In the genomic region with DNA sequence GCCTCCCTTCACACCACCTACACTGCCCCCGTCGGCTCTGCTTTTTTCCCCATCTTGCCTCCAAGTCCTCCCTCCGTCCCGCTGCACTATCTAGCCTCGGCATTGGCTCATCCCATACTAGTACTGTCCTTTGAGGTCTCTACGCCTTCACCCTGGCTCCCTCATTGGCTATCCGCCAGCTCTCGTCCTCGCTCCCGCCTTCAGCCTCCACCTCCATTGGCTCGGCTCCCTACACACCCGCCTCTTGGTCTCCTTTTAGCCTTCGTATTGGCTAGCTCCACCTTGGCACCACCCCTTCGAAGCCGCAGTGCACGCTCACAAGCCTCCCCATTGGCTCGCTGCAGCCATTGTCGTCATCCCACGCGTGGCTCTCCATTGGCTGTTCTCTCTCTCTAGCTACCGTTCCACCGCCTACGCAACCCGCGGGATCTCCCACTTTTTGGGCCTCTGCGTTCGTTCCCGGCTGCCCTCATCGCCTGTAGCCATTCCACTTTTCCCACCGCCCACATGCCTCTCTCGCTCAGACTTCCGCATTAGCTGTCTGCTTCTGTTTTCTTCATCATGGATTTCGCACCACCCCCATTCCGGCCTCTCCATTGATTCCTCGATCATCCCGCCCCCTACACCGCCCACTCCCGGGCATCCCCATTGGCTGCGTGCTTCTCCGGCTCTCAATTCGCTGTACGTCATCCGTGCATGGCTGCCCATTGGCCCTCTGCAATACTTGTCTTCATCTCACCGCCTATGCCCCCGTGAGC, we compare ENCODE assay signal across 1 cellular context.
TF ChIP-seq lines count a peak whose summit lies in the region.

No MANE protein-coding gene starts in this region.

TF ChIP-seq in HEK293, 187 proteins besides CTCF, POLR2A, EP300 and RAD21 (continued from another document and continues in another):
- TF ChIP-seq, protein P1, sequence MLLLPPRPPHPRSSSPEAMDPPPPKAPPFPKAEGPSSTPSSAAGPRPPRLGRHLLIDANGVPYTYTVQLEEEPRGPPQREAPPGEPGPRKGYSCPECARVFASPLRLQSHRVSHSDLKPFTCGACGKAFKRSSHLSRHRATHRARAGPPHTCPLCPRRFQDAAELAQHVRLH (tag by site-specific recombination; IDR thresholded peaks at IDR 0.05), result peak; percentile 97
- TF ChIP-seq REPIN1 (tag by site-specific recombination; IDR thresholded peaks at IDR 0.05; ENCODE audit: low read depth) (no peak), GFI1B (tag by site-specific recombination; IDR thresholded peaks at IDR 0.05) (no peak), ZNF324 (tag by site-specific recombination; IDR thresholded peaks at IDR 0.05) (0 out of 2 replicates have a peak, but pooled peaks have one; percentile 44), ZNF426 (tag by site-specific recombination; IDR thresholded peaks at IDR 0.05) (no peak), KLF7 (tag by site-specific recombination; IDR thresholded peaks at IDR 0.05; ENCODE audit: borderline replicate concordance) (peak; percentile 25; the same call in 1 of the 2 replicates), ZNF394 (tag by site-specific recombination; IDR thresholded peaks at IDR 0.05; ENCODE audit: borderline replicate concordance) (no peak), ZNF48 (tag by site-specific recombination; IDR thresholded peaks at IDR 0.05) (no peak), ZNF211 (tag by site-specific recombination; IDR thresholded peaks at IDR 0.05; ENCODE audit: low read depth) (no peak), ZNF341 (tag by site-specific recombination; IDR thresholded peaks at IDR 0.05; ENCODE audit: low read depth) (peak; percentile 96), EGR2 (tag by site-specific recombination; IDR thresholded peaks at IDR 0.05; ENCODE audit: low read depth) (peak; percentile 98), ZNF830 (tag by site-specific recombination; IDR thresholded peaks at IDR 0.05; ENCODE audit: low read depth) (no peak), GLI2 (tag by site-specific recombination; IDR thresholded peaks at IDR 0.05; ENCODE audit: borderline replicate concordance, low read depth) (no peak), ZNF423 (tag by site-specific recombination; IDR thresholded peaks at IDR 0.05) (no peak), ZNF174 (tag by site-specific recombination; IDR thresholded peaks at IDR 0.05) (no peak), ZNF792 (tag by site-specific recombination; IDR thresholded peaks at IDR 0.05) (no peak), MYNN (tag by site-specific recombination; IDR thresholded peaks at IDR 0.05; ENCODE audit: borderline replicate concordance) (no peak), ZNF621 (tag by site-specific recombination; IDR thresholded peaks at IDR 0.05) (no peak), ZNF311 (tag by site-specific recombination; IDR thresholded peaks at IDR 0.05; ENCODE audit: borderline replicate concordance) (no peak), ZBTB48 (tag by site-specific recombination; IDR thresholded peaks at IDR 0.05) (no peak), ZNF133 (tag by site-specific recombination; IDR thresholded peaks at IDR 0.05) (no peak), ZNF132 (tag by site-specific recombination; IDR thresholded peaks at IDR 0.05; ENCODE audit: borderline replicate concordance) (no peak), KLF10 (tag by site-specific recombination; IDR thresholded peaks at IDR 0.05) (0 out of 2 replicates have a peak, but pooled peaks have one; percentile 40), ZNF624 (tag by site-specific recombination; IDR thresholded peaks at IDR 0.05) (no peak), ZNF16 (tag by site-specific recombination; IDR thresholded peaks at IDR 0.05; ENCODE audit: low read depth) (no peak), ZNF433 (tag by site-specific recombination; IDR thresholded peaks at IDR 0.05; ENCODE audit: low read depth) (no peak), ZNF501 (tag by site-specific recombination; IDR thresholded peaks at IDR 0.05) (no peak), ZNF629 (tag by site-specific recombination; IDR thresholded peaks at IDR 0.05) (peak; percentile 85), KLF1 (tag by site-specific recombination; IDR thresholded peaks at IDR 0.05) (peak; percentile 54; the same call in 1 of the 2 replicates), ZBTB20 (tag by site-specific recombination; IDR thresholded peaks at IDR 0.05) (no peak; the same call in 1 of the 2 replicates), IKZF3 (tag by site-specific recombination; IDR thresholded peaks at IDR 0.05) (no peak), ZNF654 (tag by site-specific recombination; IDR thresholded peaks at IDR 0.05; ENCODE audit: low read depth) (no peak), RBAK (tag by site-specific recombination; IDR thresholded peaks at IDR 0.05) (no peak), ZBTB17 (tag by site-specific recombination; IDR thresholded peaks at IDR 0.05) (peak; percentile 80), ZNF610 (tag by site-specific recombination; IDR thresholded peaks at IDR 0.05; ENCODE audit: borderline replicate concordance) (no peak), YY1 (tag by site-specific recombination; IDR thresholded peaks at IDR 0.05) (no peak), TCF7L2 (IDR thresholded peaks at IDR 0.05; ENCODE audit: borderline replicate concordance, low read depth, low read length) (no peak), PRDM1 (tag by site-specific recombination; IDR thresholded peaks at IDR 0.05) (no peak), ZSCAN16 (tag by site-specific recombination; IDR thresholded peaks at IDR 0.05) (no peak), ZNF776 (tag by site-specific recombination; IDR thresholded peaks at IDR 0.05; ENCODE audit: borderline replicate concordance) (no peak), ZNF2 (tag by site-specific recombination; IDR thresholded peaks at IDR 0.05) (no peak), ZBTB1 (tag by site-specific recombination; IDR thresholded peaks at IDR 0.05) (no peak), FEZF1 (tag by site-specific recombination; IDR thresholded peaks at IDR 0.05) (no peak), ZNF677 (tag by site-specific recombination; IDR thresholded peaks at IDR 0.05) (no peak), ZNF221 (tag by site-specific recombination; IDR thresholded peaks at IDR 0.05; ENCODE audit: borderline replicate concordance) (no peak), ZNF202 (tag by site-specific recombination; IDR thresholded peaks at IDR 0.05; ENCODE audit: borderline replicate concordance) (no peak), ZNF354C (tag by site-specific recombination; IDR thresholded peaks at IDR 0.05; ENCODE audit: borderline replicate concordance, low read depth) (no peak), ZNF785 (tag by site-specific recombination; IDR thresholded peaks at IDR 0.05) (no peak), BCL11A (tag by site-specific recombination; IDR thresholded peaks at IDR 0.05; ENCODE audit: low read depth) (no peak)
- TF ChIP-seq, protein P2, sequence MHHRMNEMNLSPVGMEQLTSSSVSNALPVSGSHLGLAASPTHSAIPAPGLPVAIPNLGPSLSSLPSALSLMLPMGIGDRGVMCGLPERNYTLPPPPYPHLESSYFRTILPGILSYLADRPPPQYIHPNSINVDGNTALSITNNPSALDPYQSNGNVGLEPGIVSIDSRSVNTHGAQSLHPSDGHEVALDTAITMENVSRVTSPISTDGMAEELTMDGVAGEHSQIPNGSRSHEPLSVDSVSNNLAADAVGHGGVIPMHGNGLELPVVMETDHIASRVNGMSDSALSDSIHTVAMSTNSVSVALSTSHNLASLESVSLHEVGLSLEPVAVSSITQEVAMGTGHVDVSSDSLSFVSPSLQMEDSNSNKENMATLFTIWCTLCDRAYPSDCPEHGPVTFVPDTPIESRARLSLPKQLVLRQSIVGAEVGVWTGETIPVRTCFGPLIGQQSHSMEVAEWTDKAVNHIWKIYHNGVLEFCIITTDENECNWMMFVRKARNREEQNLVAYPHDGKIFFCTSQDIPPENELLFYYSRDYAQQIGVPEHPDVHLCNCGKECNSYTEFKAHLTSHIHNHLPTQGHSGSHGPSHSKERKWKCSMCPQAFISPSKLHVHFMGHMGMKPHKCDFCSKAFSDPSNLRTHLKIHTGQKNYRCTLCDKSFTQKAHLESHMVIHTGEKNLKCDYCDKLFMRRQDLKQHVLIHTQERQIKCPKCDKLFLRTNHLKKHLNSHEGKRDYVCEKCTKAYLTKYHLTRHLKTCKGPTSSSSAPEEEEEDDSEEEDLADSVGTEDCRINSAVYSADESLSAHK (tag by site-specific recombination; IDR thresholded peaks at IDR 0.05), result no peak
- TF ChIP-seq, protein P3, sequence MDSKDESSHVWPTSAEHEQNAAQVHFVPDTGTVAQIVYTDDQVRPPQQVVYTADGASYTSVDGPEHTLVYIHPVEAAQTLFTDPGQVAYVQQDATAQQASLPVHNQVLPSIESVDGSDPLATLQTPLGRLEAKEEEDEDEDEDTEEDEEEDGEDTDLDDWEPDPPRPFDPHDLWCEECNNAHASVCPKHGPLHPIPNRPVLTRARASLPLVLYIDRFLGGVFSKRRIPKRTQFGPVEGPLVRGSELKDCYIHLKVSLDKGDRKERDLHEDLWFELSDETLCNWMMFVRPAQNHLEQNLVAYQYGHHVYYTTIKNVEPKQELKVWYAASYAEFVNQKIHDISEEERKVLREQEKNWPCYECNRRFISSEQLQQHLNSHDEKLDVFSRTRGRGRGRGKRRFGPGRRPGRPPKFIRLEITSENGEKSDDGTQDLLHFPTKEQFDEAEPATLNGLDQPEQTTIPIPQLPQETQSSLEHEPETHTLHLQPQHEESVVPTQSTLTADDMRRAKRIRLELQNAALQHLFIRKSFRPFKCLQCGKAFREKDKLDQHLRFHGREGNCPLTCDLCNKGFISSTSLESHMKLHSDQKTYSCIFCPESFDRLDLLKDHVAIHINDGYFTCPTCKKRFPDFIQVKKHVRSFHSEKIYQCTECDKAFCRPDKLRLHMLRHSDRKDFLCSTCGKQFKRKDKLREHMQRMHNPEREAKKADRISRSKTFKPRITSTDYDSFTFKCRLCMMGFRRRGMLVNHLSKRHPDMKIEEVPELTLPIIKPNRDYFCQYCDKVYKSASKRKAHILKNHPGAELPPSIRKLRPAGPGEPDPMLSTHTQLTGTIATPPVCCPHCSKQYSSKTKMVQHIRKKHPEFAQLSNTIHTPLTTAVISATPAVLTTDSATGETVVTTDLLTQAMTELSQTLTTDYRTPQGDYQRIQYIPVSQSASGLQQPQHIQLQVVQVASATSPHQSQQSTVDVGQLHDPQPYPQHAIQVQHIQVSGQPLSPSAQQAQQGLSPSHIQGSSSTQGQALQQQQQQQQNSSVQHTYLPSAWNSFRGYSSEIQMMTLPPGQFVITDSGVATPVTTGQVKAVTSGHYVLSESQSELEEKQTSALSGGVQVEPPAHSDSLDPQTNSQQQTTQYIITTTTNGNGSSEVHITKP (tag by site-specific recombination; IDR thresholded peaks at IDR 0.05), result peak; percentile 99
- TF ChIP-seq, protein P4, sequence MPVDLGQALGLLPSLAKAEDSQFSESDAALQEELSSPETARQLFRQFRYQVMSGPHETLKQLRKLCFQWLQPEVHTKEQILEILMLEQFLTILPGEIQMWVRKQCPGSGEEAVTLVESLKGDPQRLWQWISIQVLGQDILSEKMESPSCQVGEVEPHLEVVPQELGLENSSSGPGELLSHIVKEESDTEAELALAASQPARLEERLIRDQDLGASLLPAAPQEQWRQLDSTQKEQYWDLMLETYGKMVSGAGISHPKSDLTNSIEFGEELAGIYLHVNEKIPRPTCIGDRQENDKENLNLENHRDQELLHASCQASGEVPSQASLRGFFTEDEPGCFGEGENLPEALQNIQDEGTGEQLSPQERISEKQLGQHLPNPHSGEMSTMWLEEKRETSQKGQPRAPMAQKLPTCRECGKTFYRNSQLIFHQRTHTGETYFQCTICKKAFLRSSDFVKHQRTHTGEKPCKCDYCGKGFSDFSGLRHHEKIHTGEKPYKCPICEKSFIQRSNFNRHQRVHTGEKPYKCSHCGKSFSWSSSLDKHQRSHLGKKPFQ (tag by site-specific recombination; IDR thresholded peaks at IDR 0.05), result no peak; the same call in 1 of the 2 replicates
- TF ChIP-seq, protein P5, sequence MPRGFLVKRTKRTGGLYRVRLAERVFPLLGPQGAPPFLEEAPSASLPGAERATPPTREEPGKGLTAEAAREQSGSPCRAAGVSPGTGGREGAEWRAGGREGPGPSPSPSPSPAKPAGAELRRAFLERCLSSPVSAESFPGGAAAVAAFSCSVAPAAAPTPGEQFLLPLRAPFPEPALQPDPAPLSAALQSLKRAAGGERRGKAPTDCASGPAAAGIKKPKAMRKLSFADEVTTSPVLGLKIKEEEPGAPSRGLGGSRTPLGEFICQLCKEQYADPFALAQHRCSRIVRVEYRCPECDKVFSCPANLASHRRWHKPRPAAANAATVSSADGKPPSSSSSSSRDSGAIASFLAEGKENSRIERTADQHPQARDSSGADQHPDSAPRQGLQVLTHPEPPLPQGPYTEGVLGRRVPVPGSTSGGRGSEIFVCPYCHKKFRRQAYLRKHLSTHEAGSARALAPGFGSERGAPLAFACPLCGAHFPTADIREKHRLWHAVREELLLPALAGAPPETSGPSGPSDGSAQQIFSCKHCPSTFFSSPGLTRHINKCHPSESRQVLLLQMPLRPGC (tag by site-specific recombination; IDR thresholded peaks at IDR 0.05), result no peak
- TF ChIP-seq, protein P6, sequence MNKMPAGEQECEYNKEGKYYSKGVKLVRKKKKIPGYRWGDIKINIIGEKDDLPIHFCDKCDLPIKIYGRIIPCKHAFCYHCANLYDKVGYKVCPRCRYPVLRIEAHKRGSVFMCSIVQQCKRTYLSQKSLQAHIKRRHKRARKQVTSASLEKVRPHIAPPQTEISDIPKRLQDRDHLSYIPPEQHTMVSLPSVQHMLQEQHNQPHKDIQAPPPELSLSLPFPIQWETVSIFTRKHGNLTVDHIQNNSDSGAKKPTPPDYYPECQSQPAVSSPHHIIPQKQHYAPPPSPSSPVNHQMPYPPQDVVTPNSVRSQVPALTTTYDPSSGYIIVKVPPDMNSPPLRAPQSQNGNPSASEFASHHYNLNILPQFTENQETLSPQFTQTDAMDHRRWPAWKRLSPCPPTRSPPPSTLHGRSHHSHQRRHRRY (tag by site-specific recombination; IDR thresholded peaks at IDR 0.05), result no peak
- TF ChIP-seq, protein P7, sequence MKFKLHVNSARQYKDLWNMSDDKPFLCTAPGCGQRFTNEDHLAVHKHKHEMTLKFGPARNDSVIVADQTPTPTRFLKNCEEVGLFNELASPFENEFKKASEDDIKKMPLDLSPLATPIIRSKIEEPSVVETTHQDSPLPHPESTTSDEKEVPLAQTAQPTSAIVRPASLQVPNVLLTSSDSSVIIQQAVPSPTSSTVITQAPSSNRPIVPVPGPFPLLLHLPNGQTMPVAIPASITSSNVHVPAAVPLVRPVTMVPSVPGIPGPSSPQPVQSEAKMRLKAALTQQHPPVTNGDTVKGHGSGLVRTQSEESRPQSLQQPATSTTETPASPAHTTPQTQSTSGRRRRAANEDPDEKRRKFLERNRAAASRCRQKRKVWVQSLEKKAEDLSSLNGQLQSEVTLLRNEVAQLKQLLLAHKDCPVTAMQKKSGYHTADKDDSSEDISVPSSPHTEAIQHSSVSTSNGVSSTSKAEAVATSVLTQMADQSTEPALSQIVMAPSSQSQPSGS (tag by site-specific recombination; IDR thresholded peaks at IDR 0.05; ENCODE audit: low read depth), result peak; percentile 84
